ENCODE assay signal across 1 cellular context in the genomic region with DNA sequence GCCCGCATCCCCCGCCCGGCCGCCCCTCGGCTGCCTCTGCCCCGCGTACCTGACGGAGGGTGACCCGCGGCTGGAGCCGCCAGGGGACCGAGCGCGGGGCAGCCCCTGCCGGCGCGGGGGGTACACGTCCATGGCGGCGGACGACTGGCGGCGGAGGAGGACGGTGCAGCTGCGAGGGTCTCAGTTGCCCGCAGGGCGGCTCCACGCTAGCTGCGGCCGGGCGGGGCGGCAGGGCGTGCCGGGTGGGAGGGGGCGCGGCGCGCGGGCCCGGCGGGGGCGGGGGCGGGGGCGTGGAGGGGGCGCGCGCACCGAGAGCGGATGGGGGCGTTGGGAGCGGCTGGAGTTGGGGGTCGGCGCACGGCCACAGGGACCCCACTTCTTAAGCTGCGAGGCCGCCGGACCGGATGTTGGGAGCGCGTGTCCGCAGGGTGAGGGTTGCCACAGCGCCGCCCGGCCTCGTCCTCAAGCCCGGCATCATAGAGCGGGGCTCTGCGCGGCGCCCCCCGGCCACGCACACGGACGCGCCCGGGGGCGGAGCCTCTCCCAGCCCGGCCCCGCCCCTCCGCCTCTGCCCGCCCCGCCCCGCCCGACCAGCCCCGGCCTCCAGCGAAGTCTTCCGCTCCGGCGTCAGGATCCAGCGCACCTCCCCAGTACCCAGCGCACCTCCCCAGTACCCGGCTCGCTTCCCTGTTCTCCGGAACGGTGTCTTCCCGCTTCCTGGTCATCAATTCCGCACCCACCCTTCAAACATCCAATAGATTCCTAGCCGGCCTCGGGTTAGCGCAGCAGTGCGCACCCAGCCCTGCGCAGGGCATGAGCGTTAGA.
TF ChIP-seq lines count a peak whose summit lies in the region.

A gene (minus strand): TSS at position 244 of the 825 bp plus-strand sequence. CDS start 112 bp downstream, at position 132.

TF ChIP-seq in HepG2, 621 proteins besides CTCF, POLR2A, EP300 and RAD21 (continued from another document and continues in another):
- TF ChIP-seq ZNF296 (CRISPR knock-in tag; conservative IDR thresholded peaks at IDR 0.05), result no peak
- no peak for TF ChIP-seq ZNF383 (CRISPR knock-in tag; IDR thresholded peaks at IDR 0.05; ENCODE audit: borderline replicate concordance)
- TF ChIP-seq ARNTL (CRISPR knock-in tag; IDR thresholded peaks at IDR 0.05), result no peak
- TF ChIP-seq, protein P1, sequence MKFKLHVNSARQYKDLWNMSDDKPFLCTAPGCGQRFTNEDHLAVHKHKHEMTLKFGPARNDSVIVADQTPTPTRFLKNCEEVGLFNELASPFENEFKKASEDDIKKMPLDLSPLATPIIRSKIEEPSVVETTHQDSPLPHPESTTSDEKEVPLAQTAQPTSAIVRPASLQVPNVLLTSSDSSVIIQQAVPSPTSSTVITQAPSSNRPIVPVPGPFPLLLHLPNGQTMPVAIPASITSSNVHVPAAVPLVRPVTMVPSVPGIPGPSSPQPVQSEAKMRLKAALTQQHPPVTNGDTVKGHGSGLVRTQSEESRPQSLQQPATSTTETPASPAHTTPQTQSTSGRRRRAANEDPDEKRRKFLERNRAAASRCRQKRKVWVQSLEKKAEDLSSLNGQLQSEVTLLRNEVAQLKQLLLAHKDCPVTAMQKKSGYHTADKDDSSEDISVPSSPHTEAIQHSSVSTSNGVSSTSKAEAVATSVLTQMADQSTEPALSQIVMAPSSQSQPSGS (CRISPR knock-in tag; IDR thresholded peaks at IDR 0.05), result peak; percentile 14; the same call in 1 of the 2 replicates
- TF ChIP-seq ATF7-NPFF (CRISPR knock-in tag; IDR thresholded peaks at IDR 0.05; ENCODE audit: low read depth), result peak; percentile 69
- TF ChIP-seq ZNF567 (CRISPR knock-in tag; IDR thresholded peaks at IDR 0.05; ENCODE audit: borderline replicate concordance), result peak; percentile 65; the same call in 1 of the 2 replicates
- no peak for TF ChIP-seq MTF2 (CRISPR knock-in tag; IDR thresholded peaks at IDR 0.05; ENCODE audit: borderline replicate concordance)
- TF ChIP-seq, protein P2, sequence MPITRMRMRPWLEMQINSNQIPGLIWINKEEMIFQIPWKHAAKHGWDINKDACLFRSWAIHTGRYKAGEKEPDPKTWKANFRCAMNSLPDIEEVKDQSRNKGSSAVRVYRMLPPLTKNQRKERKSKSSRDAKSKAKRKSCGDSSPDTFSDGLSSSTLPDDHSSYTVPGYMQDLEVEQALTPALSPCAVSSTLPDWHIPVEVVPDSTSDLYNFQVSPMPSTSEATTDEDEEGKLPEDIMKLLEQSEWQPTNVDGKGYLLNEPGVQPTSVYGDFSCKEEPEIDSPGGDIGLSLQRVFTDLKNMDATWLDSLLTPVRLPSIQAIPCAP (CRISPR knock-in tag; IDR thresholded peaks at IDR 0.05; ENCODE audit: low read depth), result no peak
- no peak; the same call in 1 of the 2 replicates for TF ChIP-seq EED (CRISPR knock-in tag; IDR thresholded peaks at IDR 0.05)
- TF ChIP-seq ZNF329 (CRISPR knock-in tag; IDR thresholded peaks at IDR 0.05; ENCODE audit: low read depth), result peak; percentile 79; the same call in 1 of the 2 replicates
- TF ChIP-seq NPAS2 (CRISPR knock-in tag; IDR thresholded peaks at IDR 0.05; ENCODE audit: borderline replicate concordance), result no peak
- TF ChIP-seq ZNF225 (CRISPR knock-in tag; IDR thresholded peaks at IDR 0.05), result peak; percentile 92; the same call in 1 of the 2 replicates
- TF ChIP-seq, protein P3, sequence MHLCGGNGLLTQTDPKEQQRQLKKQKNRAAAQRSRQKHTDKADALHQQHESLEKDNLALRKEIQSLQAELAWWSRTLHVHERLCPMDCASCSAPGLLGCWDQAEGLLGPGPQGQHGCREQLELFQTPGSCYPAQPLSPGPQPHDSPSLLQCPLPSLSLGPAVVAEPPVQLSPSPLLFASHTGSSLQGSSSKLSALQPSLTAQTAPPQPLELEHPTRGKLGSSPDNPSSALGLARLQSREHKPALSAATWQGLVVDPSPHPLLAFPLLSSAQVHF (CRISPR knock-in tag; IDR thresholded peaks at IDR 0.05), result peak; percentile 63; the same call in 1 of the 2 replicates
- TF ChIP-seq ZNF136 (CRISPR knock-in tag; IDR thresholded peaks at IDR 0.05; ENCODE audit: low read depth), result peak; percentile 82
- peak; percentile 11; the same call in 1 of the 2 replicates for TF ChIP-seq KDM3A (CRISPR knock-in tag; IDR thresholded peaks at IDR 0.05; ENCODE audit: low read depth)
- TF ChIP-seq CBX1 (IDR thresholded peaks at IDR 0.05; ENCODE audit: low read depth), result no peak
- TF ChIP-seq, protein P4, sequence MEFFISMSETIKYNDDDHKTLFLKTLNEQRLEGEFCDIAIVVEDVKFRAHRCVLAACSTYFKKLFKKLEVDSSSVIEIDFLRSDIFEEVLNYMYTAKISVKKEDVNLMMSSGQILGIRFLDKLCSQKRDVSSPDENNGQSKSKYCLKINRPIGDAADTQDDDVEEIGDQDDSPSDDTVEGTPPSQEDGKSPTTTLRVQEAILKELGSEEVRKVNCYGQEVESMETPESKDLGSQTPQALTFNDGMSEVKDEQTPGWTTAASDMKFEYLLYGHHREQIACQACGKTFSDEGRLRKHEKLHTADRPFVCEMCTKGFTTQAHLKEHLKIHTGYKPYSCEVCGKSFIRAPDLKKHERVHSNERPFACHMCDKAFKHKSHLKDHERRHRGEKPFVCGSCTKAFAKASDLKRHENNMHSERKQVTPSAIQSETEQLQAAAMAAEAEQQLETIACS (CRISPR knock-in tag; IDR thresholded peaks at IDR 0.05), result peak; percentile 91
- TF ChIP-seq PITX1 (CRISPR knock-in tag; IDR thresholded peaks at IDR 0.05), result no peak; the same call in 1 of the 2 replicates
- TF ChIP-seq KDM4B (CRISPR knock-in tag; IDR thresholded peaks at IDR 0.05), result no peak
- TF ChIP-seq, protein P5, sequence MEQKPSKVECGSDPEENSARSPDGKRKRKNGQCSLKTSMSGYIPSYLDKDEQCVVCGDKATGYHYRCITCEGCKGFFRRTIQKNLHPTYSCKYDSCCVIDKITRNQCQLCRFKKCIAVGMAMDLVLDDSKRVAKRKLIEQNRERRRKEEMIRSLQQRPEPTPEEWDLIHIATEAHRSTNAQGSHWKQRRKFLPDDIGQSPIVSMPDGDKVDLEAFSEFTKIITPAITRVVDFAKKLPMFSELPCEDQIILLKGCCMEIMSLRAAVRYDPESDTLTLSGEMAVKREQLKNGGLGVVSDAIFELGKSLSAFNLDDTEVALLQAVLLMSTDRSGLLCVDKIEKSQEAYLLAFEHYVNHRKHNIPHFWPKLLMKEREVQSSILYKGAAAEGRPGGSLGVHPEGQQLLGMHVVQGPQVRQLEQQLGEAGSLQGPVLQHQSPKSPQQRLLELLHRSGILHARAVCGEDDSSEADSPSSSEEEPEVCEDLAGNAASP (CRISPR knock-in tag; IDR thresholded peaks at IDR 0.05; ENCODE audit: borderline replicate concordance), result no peak; the same call in 1 of the 2 replicates
- TF ChIP-seq, protein P6, sequence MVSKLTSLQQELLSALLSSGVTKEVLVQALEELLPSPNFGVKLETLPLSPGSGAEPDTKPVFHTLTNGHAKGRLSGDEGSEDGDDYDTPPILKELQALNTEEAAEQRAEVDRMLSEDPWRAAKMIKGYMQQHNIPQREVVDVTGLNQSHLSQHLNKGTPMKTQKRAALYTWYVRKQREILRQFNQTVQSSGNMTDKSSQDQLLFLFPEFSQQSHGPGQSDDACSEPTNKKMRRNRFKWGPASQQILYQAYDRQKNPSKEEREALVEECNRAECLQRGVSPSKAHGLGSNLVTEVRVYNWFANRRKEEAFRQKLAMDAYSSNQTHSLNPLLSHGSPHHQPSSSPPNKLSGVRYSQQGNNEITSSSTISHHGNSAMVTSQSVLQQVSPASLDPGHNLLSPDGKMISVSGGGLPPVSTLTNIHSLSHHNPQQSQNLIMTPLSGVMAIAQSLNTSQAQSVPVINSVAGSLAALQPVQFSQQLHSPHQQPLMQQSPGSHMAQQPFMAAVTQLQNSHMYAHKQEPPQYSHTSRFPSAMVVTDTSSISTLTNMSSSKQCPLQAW (CRISPR knock-in tag; IDR thresholded peaks at IDR 0.05), result peak; percentile 65; the same call in 1 of the 2 replicates
- TF ChIP-seq RXRA (CRISPR knock-in tag; IDR thresholded peaks at IDR 0.05), result peak; percentile 55
- TF ChIP-seq NFE2L1 (CRISPR knock-in tag; IDR thresholded peaks at IDR 0.05; ENCODE audit: borderline replicate concordance), result no peak
- 0 out of 2 replicates have a peak, but pooled peaks have one; percentile 13 for TF ChIP-seq FOXO1 (CRISPR knock-in tag; IDR thresholded peaks at IDR 0.05)
- TF ChIP-seq ZNF878 (CRISPR knock-in tag; IDR thresholded peaks at IDR 0.05), result no peak
- peak; percentile 75; the same call in 1 of the 2 replicates for TF ChIP-seq ZSCAN31 (CRISPR knock-in tag; IDR thresholded peaks at IDR 0.05; ENCODE audit: low read depth)
- TF ChIP-seq, protein P7, sequence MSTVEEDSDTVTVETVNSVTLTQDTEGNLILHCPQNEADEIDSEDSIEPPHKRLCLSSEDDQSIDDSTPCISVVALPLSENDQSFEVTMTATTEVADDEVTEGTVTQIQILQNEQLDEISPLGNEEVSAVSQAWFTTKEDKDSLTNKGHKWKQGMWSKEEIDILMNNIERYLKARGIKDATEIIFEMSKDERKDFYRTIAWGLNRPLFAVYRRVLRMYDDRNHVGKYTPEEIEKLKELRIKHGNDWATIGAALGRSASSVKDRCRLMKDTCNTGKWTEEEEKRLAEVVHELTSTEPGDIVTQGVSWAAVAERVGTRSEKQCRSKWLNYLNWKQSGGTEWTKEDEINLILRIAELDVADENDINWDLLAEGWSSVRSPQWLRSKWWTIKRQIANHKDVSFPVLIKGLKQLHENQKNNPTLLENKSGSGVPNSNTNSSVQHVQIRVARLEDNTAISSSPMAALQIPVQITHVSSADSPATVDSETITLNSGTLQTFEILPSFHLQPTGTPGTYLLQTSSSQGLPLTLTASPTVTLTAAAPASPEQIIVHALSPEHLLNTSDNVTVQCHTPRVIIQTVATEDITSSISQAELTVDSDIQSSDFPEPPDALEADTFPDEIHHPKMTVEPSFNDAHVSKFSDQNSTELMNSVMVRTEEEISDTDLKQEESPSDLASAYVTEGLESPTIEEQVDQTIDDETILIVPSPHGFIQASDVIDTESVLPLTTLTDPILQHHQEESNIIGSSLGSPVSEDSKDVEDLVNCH (CRISPR knock-in tag; IDR thresholded peaks at IDR 0.05), result no peak; the same call in 1 of the 2 replicates
- TF ChIP-seq KDM5B (CRISPR knock-in tag; IDR thresholded peaks at IDR 0.05; ENCODE audit: borderline replicate concordance), result 0 out of 2 replicates have a peak, but pooled peaks have one; percentile 35
- TF ChIP-seq, protein P8, sequence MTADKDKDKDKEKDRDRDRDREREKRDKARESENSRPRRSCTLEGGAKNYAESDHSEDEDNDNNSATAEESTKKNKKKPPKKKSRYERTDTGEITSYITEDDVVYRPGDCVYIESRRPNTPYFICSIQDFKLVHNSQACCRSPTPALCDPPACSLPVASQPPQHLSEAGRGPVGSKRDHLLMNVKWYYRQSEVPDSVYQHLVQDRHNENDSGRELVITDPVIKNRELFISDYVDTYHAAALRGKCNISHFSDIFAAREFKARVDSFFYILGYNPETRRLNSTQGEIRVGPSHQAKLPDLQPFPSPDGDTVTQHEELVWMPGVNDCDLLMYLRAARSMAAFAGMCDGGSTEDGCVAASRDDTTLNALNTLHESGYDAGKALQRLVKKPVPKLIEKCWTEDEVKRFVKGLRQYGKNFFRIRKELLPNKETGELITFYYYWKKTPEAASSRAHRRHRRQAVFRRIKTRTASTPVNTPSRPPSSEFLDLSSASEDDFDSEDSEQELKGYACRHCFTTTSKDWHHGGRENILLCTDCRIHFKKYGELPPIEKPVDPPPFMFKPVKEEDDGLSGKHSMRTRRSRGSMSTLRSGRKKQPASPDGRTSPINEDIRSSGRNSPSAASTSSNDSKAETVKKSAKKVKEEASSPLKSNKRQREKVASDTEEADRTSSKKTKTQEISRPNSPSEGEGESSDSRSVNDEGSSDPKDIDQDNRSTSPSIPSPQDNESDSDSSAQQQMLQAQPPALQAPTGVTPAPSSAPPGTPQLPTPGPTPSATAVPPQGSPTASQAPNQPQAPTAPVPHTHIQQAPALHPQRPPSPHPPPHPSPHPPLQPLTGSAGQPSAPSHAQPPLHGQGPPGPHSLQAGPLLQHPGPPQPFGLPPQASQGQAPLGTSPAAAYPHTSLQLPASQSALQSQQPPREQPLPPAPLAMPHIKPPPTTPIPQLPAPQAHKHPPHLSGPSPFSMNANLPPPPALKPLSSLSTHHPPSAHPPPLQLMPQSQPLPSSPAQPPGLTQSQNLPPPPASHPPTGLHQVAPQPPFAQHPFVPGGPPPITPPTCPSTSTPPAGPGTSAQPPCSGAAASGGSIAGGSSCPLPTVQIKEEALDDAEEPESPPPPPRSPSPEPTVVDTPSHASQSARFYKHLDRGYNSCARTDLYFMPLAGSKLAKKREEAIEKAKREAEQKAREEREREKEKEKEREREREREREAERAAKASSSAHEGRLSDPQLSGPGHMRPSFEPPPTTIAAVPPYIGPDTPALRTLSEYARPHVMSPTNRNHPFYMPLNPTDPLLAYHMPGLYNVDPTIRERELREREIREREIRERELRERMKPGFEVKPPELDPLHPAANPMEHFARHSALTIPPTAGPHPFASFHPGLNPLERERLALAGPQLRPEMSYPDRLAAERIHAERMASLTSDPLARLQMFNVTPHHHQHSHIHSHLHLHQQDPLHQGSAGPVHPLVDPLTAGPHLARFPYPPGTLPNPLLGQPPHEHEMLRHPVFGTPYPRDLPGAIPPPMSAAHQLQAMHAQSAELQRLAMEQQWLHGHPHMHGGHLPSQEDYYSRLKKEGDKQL (CRISPR knock-in tag; IDR thresholded peaks at IDR 0.05; ENCODE audit: low read depth), result 0 out of 2 replicates have a peak, but pooled peaks have one; percentile 8
- TF ChIP-seq ZFP41 (CRISPR knock-in tag; IDR thresholded peaks at IDR 0.05; ENCODE audit: borderline replicate concordance), result no peak
- peak; percentile 46; the same call in 1 of the 2 replicates for TF ChIP-seq PHF8 (CRISPR knock-in tag; IDR thresholded peaks at IDR 0.05)
- TF ChIP-seq SMC3 (IDR thresholded peaks at IDR 0.05; ENCODE audit: low read length), result no peak
- TF ChIP-seq ZFP37 (CRISPR knock-in tag; IDR thresholded peaks at IDR 0.05; ENCODE audit: borderline replicate concordance), result 0 out of 2 replicates have a peak, but pooled peaks have one; percentile 54
- TF ChIP-seq HNRNPH1 (optimal IDR thresholded peaks at IDR 0.05; ENCODE audit: low read depth, low read length), result no peak
- no peak for TF ChIP-seq ZNF569 (CRISPR knock-in tag; IDR thresholded peaks at IDR 0.05; ENCODE audit: borderline replicate concordance)
- no peak for TF ChIP-seq ZNF282 (IDR thresholded peaks at IDR 0.05; ENCODE audit: partially characterized antibody)
- peak; percentile 54 for TF ChIP-seq POLR2G (IDR thresholded peaks at IDR 0.05; ENCODE audit: low read depth, low read length)
- peak; percentile 68; the same call in 1 of the 2 replicates for TF ChIP-seq CBX5 (CRISPR knock-in tag; IDR thresholded peaks at IDR 0.05; ENCODE audit: borderline replicate concordance)
- no peak for TF ChIP-seq KDM5A (IDR thresholded peaks at IDR 0.05; ENCODE audit: borderline replicate concordance, low read length)
- TF ChIP-seq AHR (CRISPR knock-in tag; IDR thresholded peaks at IDR 0.05), result peak; percentile 51; the same call in 1 of the 2 replicates
- no peak for TF ChIP-seq ZNF562 (CRISPR knock-in tag; IDR thresholded peaks at IDR 0.05; ENCODE audit: borderline replicate concordance)
- no peak for TF ChIP-seq REXO4 (CRISPR knock-in tag; IDR thresholded peaks at IDR 0.05; ENCODE audit: borderline replicate concordance)
- TF ChIP-seq, protein P9, sequence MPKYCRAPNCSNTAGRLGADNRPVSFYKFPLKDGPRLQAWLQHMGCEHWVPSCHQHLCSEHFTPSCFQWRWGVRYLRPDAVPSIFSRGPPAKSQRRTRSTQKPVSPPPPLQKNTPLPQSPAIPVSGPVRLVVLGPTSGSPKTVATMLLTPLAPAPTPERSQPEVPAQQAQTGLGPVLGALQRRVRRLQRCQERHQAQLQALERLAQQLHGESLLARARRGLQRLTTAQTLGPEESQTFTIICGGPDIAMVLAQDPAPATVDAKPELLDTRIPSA (CRISPR knock-in tag; IDR thresholded peaks at IDR 0.05; ENCODE audit: borderline replicate concordance), result no peak
- TF ChIP-seq SOX5 (CRISPR knock-in tag; IDR thresholded peaks at IDR 0.05; ENCODE audit: borderline replicate concordance), result 0 out of 2 replicates have a peak, but pooled peaks have one; percentile 12
